Comparison of ENCODE assay signal across 8 cellular contexts in the genomic region with DNA sequence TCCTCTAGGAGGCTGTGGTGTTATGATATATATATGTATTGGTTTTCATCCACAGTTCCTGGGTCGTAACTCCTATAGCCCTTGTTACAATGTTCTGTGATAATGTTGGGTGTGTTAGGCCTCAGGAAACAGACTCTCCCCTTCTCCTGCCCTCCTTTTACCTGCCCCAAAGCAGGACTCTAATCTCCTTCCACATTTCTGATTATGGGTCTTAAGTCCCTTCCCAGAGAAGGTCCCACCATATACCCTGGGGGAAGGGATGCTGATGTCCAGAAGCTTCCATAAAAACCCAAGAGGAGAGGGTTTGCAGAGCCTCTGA. TPM values are rescaled to one million over a fixed set of nuclear protein-coding genes. Genes with fewer than 3 reads are reported as not detected.
A peak's percentile ranks its signal among the peaks of the same experiment; 100 is the strongest.
DNase-seq lines count a peak whose midpoint lies in the region; ATAC-seq and TF ChIP-seq lines count a peak whose summit lies in the region.

No MANE protein-coding gene starts in this region.

- H3K9me3 ChIP-seq in adrenal gland (replicated peaks in 1 of 3) (no peaks in the 10 kb centered on the region), mesenchymal stem cell (ENCODE audit: control insufficient read depth, low read length) (no peaks in the 10 kb centered on the region), upper lobe of right lung (no peaks in the 10 kb centered on the region)

- H2BK5ac ChIP-seq in mesenchymal stem cell (ENCODE audit: low read depth, low read length, poor library complexity, severe bottlenecking): no peak overlapping the region

- peaks cover 24% of the 10 kb centered on the region for H3K79me1 ChIP-seq in mesenchymal stem cell (replicated peaks; ENCODE audit: low read length, poor library complexity, severe bottlenecking)

- no peak overlapping the region for H2BK12ac ChIP-seq in mesenchymal stem cell (ENCODE audit: low read length in 2 of 2)

- H3K4me1 Mint-ChIP-seq in activated naive CD4-positive, alpha-beta T cell treated with anti-CD3 and anti-CD28 coated beads, Interleukin-2, amount 50 U/mL, for 24 hours: peaks cover 40% of the 10 kb centered on the region

- H3K4me2 ChIP-seq in mesenchymal stem cell (ENCODE audit: low read length, poor library complexity, severe bottlenecking): peak overlapping the region; percentile 85

- TF ChIP-seq CTCF in adrenal gland (IDR thresholded peaks at IDR 0.05): peak in 2 of 6 experiments; percentile 41 to 53
- peak; percentile 33 for TF ChIP-seq CTCF in upper lobe of right lung (IDR thresholded peaks at IDR 0.05)
- no peak for TF ChIP-seq CTCF in lower leg skin (IDR thresholded peaks at IDR 0.05)

- 17 to 33% (median 20%) methylated on average over 1 of the region's 1 CpG for WGBS in adrenal gland, 4 donors
- WGBS in mesenchymal stem cell: no CpG with 5 or more reads among the region's 1 CpG
- WGBS in lower leg skin, 2 donors: 0% methylated on average over 1 of the region's 1 CpG

- peak overlapping the region; percentile 24 for H4K8ac ChIP-seq in mesenchymal stem cell (ENCODE audit: low read length)

- intact Hi-C loops in adrenal gland (cut with DNase I): loop anchor here in 1 of 2 donors (10.0 kb wide), 1 partner anchor 185 kb away; no protein-coding TSS in a partner anchor
- intact Hi-C loops in upper lobe of right lung (cut with DNase I): no loop called here
- intact Hi-C loops in lower leg skin (cut with DNase I; ENCODE audit: low total_unique reads): no loop called here

- peaks cover 0 to 30% of the 10 kb centered on the region in 2 donors for H3K36me3 ChIP-seq in adrenal gland (replicated peaks in 1 of 2)
- H3K36me3 ChIP-seq in mesenchymal stem cell (ENCODE audit: control insufficient read depth in 1 of 2, insufficient read depth in 2 of 2, low read depth in 1 of 2, low read length in 2 of 2): peaks cover 33 to 49% of the 10 kb centered on the region in 2 experiments
- H3K36me3 ChIP-seq in upper lobe of right lung: peaks cover 41% of the 10 kb centered on the region

- H3K9ac ChIP-seq in mesenchymal stem cell (ENCODE audit: low read length): peak overlapping the region; percentile 66

- H3K36me3 Mint-ChIP-seq in activated naive CD4-positive, alpha-beta T cell treated with anti-CD3 and anti-CD28 coated beads, Interleukin-2, amount 50 U/mL, for 24 hours: peaks cover 17% of the 10 kb centered on the region

- peak overlapping the region; percentile 94 for H3K4me3 Mint-ChIP-seq in activated naive CD4-positive, alpha-beta T cell treated with anti-CD3 and anti-CD28 coated beads, Interleukin-2, amount 50 U/mL, for 24 hours

- H4K91ac ChIP-seq in mesenchymal stem cell (ENCODE audit: low read length): no peak overlapping the region

- peak overlapping the region; percentile 97 for H3K27ac Mint-ChIP-seq in activated naive CD4-positive, alpha-beta T cell treated with anti-CD3 and anti-CD28 coated beads, Interleukin-2, amount 50 U/mL, for 24 hours

- no peaks in the 10 kb centered on the region for H3K9me3 Mint-ChIP-seq in activated naive CD4-positive, alpha-beta T cell treated with anti-CD3 and anti-CD28 coated beads, Interleukin-2, amount 50 U/mL, for 24 hours

- H3K14ac ChIP-seq in mesenchymal stem cell (ENCODE audit: low read length in 2 of 2): no peak overlapping the region

- peaks cover 7 to 29% of the 10 kb centered on the region in 2 donors for H3K4me1 ChIP-seq in adrenal gland (replicated peaks in 1 of 2)
- H3K4me1 ChIP-seq in mesenchymal stem cell (ENCODE audit: control insufficient read depth, insufficient read depth, low read depth, low read length): peaks cover 10% of the 10 kb centered on the region
- peaks cover 19% of the 10 kb centered on the region for H3K4me1 ChIP-seq in upper lobe of right lung

- H2AK5ac ChIP-seq in mesenchymal stem cell (ENCODE audit: low read length, severe bottlenecking): no peak overlapping the region

- H3K27me3 Mint-ChIP-seq in activated naive CD4-positive, alpha-beta T cell treated with anti-CD3 and anti-CD28 coated beads, Interleukin-2, amount 50 U/mL, for 24 hours: no peaks in the 10 kb centered on the region

- no peak for TF ChIP-seq POLR2A in adrenal gland (IDR thresholded peaks at IDR 0.05)
- TF ChIP-seq POLR2A in lower leg skin (IDR thresholded peaks at IDR 0.05): no peak

- DNase-seq in activated naive CD4-positive, alpha-beta T cell treated with Interleukin-2 at 50 U/mL for 16 hours: no peak
- DNase-seq in adrenal gland (no peak), mesenchymal stem cell (no peak), upper lobe of right lung (no peak), NCI-H1694 (lab: John Stamatoyannopoulos, UW) (no peak), lower leg skin (ENCODE audit: low spot score in 2 of 2) (no peak), globus pallidus (ENCODE audit: low spot score) (no peak)

- no peak overlapping the region for H2BK15ac ChIP-seq in mesenchymal stem cell (ENCODE audit: low read depth, poor library complexity, severe bottlenecking)

- no peak overlapping the region for H3K4ac ChIP-seq in mesenchymal stem cell (ENCODE audit: low read depth in 1 of 2, low read length in 2 of 2)

- peak overlapping the region in 4 of 5 donors; percentile 51 to 88 (median 74) for H3K27ac ChIP-seq in adrenal gland
- peak overlapping the region; percentile 41 for H3K27ac ChIP-seq in mesenchymal stem cell (ENCODE audit: low read length, poor library complexity, severe bottlenecking)
- peak overlapping the region; percentile 77 for H3K27ac ChIP-seq in upper lobe of right lung

- H3K27me3 ChIP-seq in adrenal gland (no peaks in the 10 kb centered on the region), mesenchymal stem cell (ENCODE audit: control insufficient read depth in 1 of 2, insufficient read depth in 1 of 2, low read length in 2 of 2) (no peaks in the 10 kb centered on the region), upper lobe of right lung (no peaks in the 10 kb centered on the region)

- no peak overlapping the region for H3K18ac ChIP-seq in mesenchymal stem cell (ENCODE audit: low read depth in 1 of 2, low read length in 2 of 2)

- no peak overlapping the region for H3K23ac ChIP-seq in mesenchymal stem cell (ENCODE audit: low read length in 2 of 2)

- H3K4me3 ChIP-seq in adrenal gland: peak overlapping the region in 1 of 4 donors; percentile 92
- peak overlapping the region in 1 of 2 experiments; percentile 56 for H3K4me3 ChIP-seq in mesenchymal stem cell (ENCODE audit: insufficient read depth in 1 of 2, low read depth in 1 of 2, low read length in 2 of 2)
- H3K4me3 ChIP-seq in upper lobe of right lung: peak overlapping the region; percentile 73
- H3K4me3 ChIP-seq in lower leg skin (ENCODE audit: low read depth, poor library complexity, severe bottlenecking): no peak overlapping the region

- no peak overlapping the region for H2BK120ac ChIP-seq in mesenchymal stem cell (ENCODE audit: low read depth, low read length)

- H2AFZ ChIP-seq in mesenchymal stem cell (ENCODE audit: low read depth, low read length): no peak overlapping the region

- ATAC-seq in upper lobe of right lung: no peak

RNA-seq across cellular contexts. Expression of a gene that starts 0.5 kb away (rescaled TPM):
- total RNA-seq in adrenal gland: 100 to 1,000 TPM; 157 to 269 (median 172) TPM
- 100 to 1,000 TPM in 2 of 3 donors, 10 to 100 TPM in 1; 53.5 to 420 (median 140) TPM for polyA plus RNA-seq in adrenal gland
- 95.0 TPM for polyA plus RNA-seq in mesenchymal stem cell (2013, experiment 1 of 2)
- 94.1 TPM for polyA plus RNA-seq in mesenchymal stem cell (2013, experiment 2 of 2)
- 73.7 TPM for total RNA-seq in upper lobe of right lung
- 100 to 1,000 TPM in 3 of 4 donors, 10 to 100 TPM in 1; 89.4 to 153 (median 119) TPM for total RNA-seq in lower leg skin

RNA-seq across cellular contexts. Expression of a gene that starts 19.4 kb away (rescaled TPM):
- 10 to 100 TPM; 27.0 to 47.0 (median 30.2) TPM for total RNA-seq in adrenal gland
- polyA plus RNA-seq in adrenal gland: 10 to 100 TPM; 26.1 to 41.7 (median 36.5) TPM
- 27.2 TPM for polyA plus RNA-seq in mesenchymal stem cell (2013, experiment 1 of 2)
- 26.8 TPM for polyA plus RNA-seq in mesenchymal stem cell (2013, experiment 2 of 2)
- 32.9 TPM for total RNA-seq in upper lobe of right lung
- total RNA-seq in lower leg skin: 10 to 100 TPM; 17.4 to 68.0 (median 41.3) TPM

RNA-seq across cellular contexts. Expression of a gene that starts 19.9 kb away (rescaled TPM):
- total RNA-seq in adrenal gland (10 to 100 TPM; 30.8 to 70.0 (median 54.8) TPM), upper lobe of right lung (40.4 TPM), lower leg skin (10 to 100 TPM; 64.7 to 80.1 (median 74.2) TPM)
- polyA plus RNA-seq in adrenal gland: 100 to 1,000 TPM in 2 of 3 donors, 10 to 100 TPM in 1; 92.1 to 137 (median 102) TPM
- polyA plus RNA-seq in mesenchymal stem cell (2013, experiment 1 of 2): 34.9 TPM
- 36.1 TPM for polyA plus RNA-seq in mesenchymal stem cell (2013, experiment 2 of 2)

RNA-seq across cellular contexts. Expression of a gene that starts 29.4 kb away (rescaled TPM):
- total RNA-seq in adrenal gland (10 to 100 TPM in 4 of 8 donors, 1 to 10 TPM in 4; 7.0 to 14.3 (median 11.1) TPM), upper lobe of right lung (10.4 TPM), lower leg skin (10 to 100 TPM; 10.2 to 10.9 (median 10.4) TPM)
- polyA plus RNA-seq in adrenal gland: 10 to 100 TPM in 1 of 3 donors, 1 to 10 TPM in 2; 6.5 to 12.4 (median 10.0) TPM
- polyA plus RNA-seq in mesenchymal stem cell (2013, experiment 1 of 2): 7.7 TPM
- polyA plus RNA-seq in mesenchymal stem cell (2013, experiment 2 of 2): 8.0 TPM

RNA-seq across cellular contexts. Expression of a gene that starts 46.6 kb away (rescaled TPM):
- 100 to 1,000 TPM in 1 of 8 donors, 10 to 100 TPM in 7; 25.6 to 165 (median 61.0) TPM for total RNA-seq in adrenal gland
- 100 to 1,000 TPM in 1 of 3 donors, 10 to 100 TPM in 2; 79.9 to 146 (median 88.2) TPM for polyA plus RNA-seq in adrenal gland
- 46.0 TPM for polyA plus RNA-seq in mesenchymal stem cell (2013, experiment 1 of 2)
- 45.1 TPM for polyA plus RNA-seq in mesenchymal stem cell (2013, experiment 2 of 2)
- 64.0 TPM for total RNA-seq in upper lobe of right lung
- 10 to 100 TPM; 21.1 to 50.1 (median 25.7) TPM for total RNA-seq in lower leg skin
